Comparison of ENCODE assay signal across 24 cellular contexts in genomic region chr5:87827561-87827960, GRCh38.
"Had no signal": no experiment of that assay in that cellular context is flagged by ENCODE, and none has a peak within 500 bp of the region (broad histone marks: within the 10 kb centered on the region; RNA-seq: fewer than 3 reads in every experiment).

No MANE protein-coding gene starts in this region.

- H3K4me3 ChIP-seq: adrenal gland, body of pancreas, gastrocnemius medialis, mucosa of descending colon, right lobe of liver, testis had no signal

- DNase-seq: activated naive CD4-positive, alpha-beta T cell; activated T-cell treated with anti-CD3 and anti-CD28 coated beads, Interleukin-2, amount 50 U/mL, for 24 hours; adrenal gland; body of pancreas; erythroblast; gastrocnemius medialis; islet precursor cell; left cardiac atrium; mucosa of descending colon; naive B cell; occipital lobe; right lobe of liver; small intestine; stimulated activated CD4-positive, alpha-beta T cell treated with anti-CD3 and anti-CD28 coated beads, Interleukin-2, amount 100 ng/mL, for 48 hours; stimulated activated CD8-positive, alpha-beta memory T cell treated with anti-CD3 and anti-CD28 coated beads, Interleukin-4, amount 100 ng/mL, for 48 hours; stimulated activated naive B cell treated with anti-CD40 and anti-IgM and Interleukin-4, amounts not matched to agents 10 μg/mL and 1 μg/mL and 100 μg/mL, for 72 hours; T-helper 1 cell; T-helper 9 cell; testis; trophoblast cell had no signal

- ATAC-seq: activated T-helper 17 cell treated with anti-CD3 and anti-CD28 coated beads, Interleukin-2, amount 50 U/mL, for 72 hours; body of pancreas; gastrocnemius medialis; left cardiac atrium; mucosa of descending colon; right lobe of liver; stimulated activated naive B cell treated with anti-CD40 and anti-IgM and Interleukin-4, amounts not matched to agents 10 μg/mL and 1 μg/mL and 100 μg/mL, for 72 hours had no signal

- H3K4me3 Mint-ChIP-seq: activated naive CD8-positive, alpha-beta T cell; activated T-cell treated with anti-CD3 and anti-CD28 coated beads, Interleukin-2, amount 50 U/mL, for 24 hours; activated T-helper 17 cell treated with anti-CD3 and anti-CD28 coated beads, Interleukin-2, amount 50 U/mL, for 72 hours; memory B cell; naive B cell; neural crest cell; stimulated activated naive B cell treated with anti-CD40 and anti-IgM and Interleukin-4, amounts not matched to agents 10 μg/mL and 1 μg/mL and 100 μg/mL, for 72 hours had no signal

- H3K27me3 ChIP-seq: adrenal gland, body of pancreas, gastrocnemius medialis, right lobe of liver, testis had no signal

- H3K36me3 Mint-ChIP-seq: activated naive CD8-positive, alpha-beta T cell; memory B cell; stimulated activated naive B cell treated with anti-CD40 and anti-IgM and Interleukin-4, amounts not matched to agents 10 μg/mL and 1 μg/mL and 100 μg/mL, for 72 hours had no signal

- H3K27ac ChIP-seq: adrenal gland, body of pancreas, gastrocnemius medialis, right lobe of liver, testis had no signal

- H3K9me3 ChIP-seq: adrenal gland, gastrocnemius medialis, right lobe of liver, testis had no signal

- H3K27me3 Mint-ChIP-seq: activated T-cell treated with anti-CD3 and anti-CD28 coated beads, Interleukin-2, amount 50 U/mL, for 24 hours; naive B cell; stimulated activated naive B cell treated with anti-CD40 and anti-IgM and Interleukin-4, amounts not matched to agents 10 μg/mL and 1 μg/mL and 100 μg/mL, for 72 hours had no signal

- H3K36me3 ChIP-seq: adrenal gland, gastrocnemius medialis, right lobe of liver had no signal

- FAIRE-seq: small intestine had no signal

- H3K4me1 ChIP-seq: adrenal gland, body of pancreas, gastrocnemius medialis, testis had no signal

- H3K27ac Mint-ChIP-seq: activated naive CD8-positive, alpha-beta T cell; activated T-cell treated with anti-CD3 and anti-CD28 coated beads, Interleukin-2, amount 50 U/mL, for 24 hours; activated T-helper 17 cell treated with anti-CD3 and anti-CD28 coated beads, Interleukin-2, amount 50 U/mL, for 72 hours; memory B cell; naive B cell; stimulated activated naive B cell treated with anti-CD40 and anti-IgM and Interleukin-4, amounts not matched to agents 10 μg/mL and 1 μg/mL and 100 μg/mL, for 72 hours had no signal

- H3K4me1 Mint-ChIP-seq: activated T-helper 17 cell treated with anti-CD3 and anti-CD28 coated beads, Interleukin-2, amount 50 U/mL, for 72 hours; memory B cell; naive B cell; stimulated activated naive B cell treated with anti-CD40 and anti-IgM and Interleukin-4, amounts not matched to agents 10 μg/mL and 1 μg/mL and 100 μg/mL, for 72 hours had no signal
